Comparison of ENCODE assay signal across 14 cellular contexts in genomic region chr13:92589955-92590354, GRCh38.
A peak's percentile ranks its signal among the peaks of the same experiment; 100 is the strongest.
DNase-seq lines count a peak whose midpoint lies in the region; ATAC-seq and TF ChIP-seq lines count a peak whose summit lies in the region.
"Had no signal": no experiment of that assay in that cellular context is flagged by ENCODE, and none has a peak within 500 bp of the region (broad histone marks: within the 10 kb centered on the region; RNA-seq: fewer than 3 reads in every experiment).

No MANE protein-coding gene starts in this region.

- H4K20me1 ChIP-seq in GM23338 (replicated peaks; ENCODE audit: insufficient read depth): no peaks in the 10 kb centered on the region

- H3K4me3 ChIP-seq in GM23338 (no peak overlapping the region), astrocyte of the spinal cord (ENCODE audit: low read depth, low read length) (no peak overlapping the region), mesodermal cell (ENCODE audit: extremely low read depth, insufficient read depth, low read length, poor library complexity, severe bottlenecking) (no peak overlapping the region), uterus (no peak overlapping the region)

- H3K27me3 Mint-ChIP-seq in GM23338 (ENCODE audit: insufficient read depth, low read depth, poor library complexity): peaks cover 2% of the 10 kb centered on the region
- H3K27me3 Mint-ChIP-seq: B cell; CD4-positive, alpha-beta T cell had no signal

- DNase-seq in NCI-H2029 (lab: John Stamatoyannopoulos, UW) (peak; percentile 44), NCI-H2029 treated with DMSO at 0.1 percent for 48 hours (lab: John Stamatoyannopoulos, UW) (no peak), GM23338 (ENCODE audit: low spot score) (no peak), astrocyte of the spinal cord (ENCODE audit: low read depth, low spot score) (peak; percentile 13), uterus (no peak), NCI-H187 treated with DMSO at 0.1 percent for 48 hours (lab: John Stamatoyannopoulos, UW) (no peak)
- DNase-seq: C1 segment of cervical spinal cord; Calu3; CD4-positive, alpha-beta T cell; DMS 273 treated with DMSO at 0.1 percent for 48 hours; GF-D8 had no signal

- H3K36me3 Mint-ChIP-seq in GM23338 (ENCODE audit: low read depth): no peaks in the 10 kb centered on the region

- in situ Hi-C loops in astrocyte of the spinal cord (cut with HindIII; ENCODE audit: low sequenced_read_pairs): no loop called here

- peak overlapping the region; percentile 78 for H2AFZ ChIP-seq in GM23338

- H3F3A ChIP-seq in GM23338 (replicated peaks; ENCODE audit: low read depth): no peaks in the 10 kb centered on the region

- TF ChIP-seq POLR2A in uterus (IDR thresholded peaks at IDR 0.05): no peak

- H3K4me3 Mint-ChIP-seq in GM23338: no peak overlapping the region
- H3K4me3 Mint-ChIP-seq: B cell; CD4-positive, alpha-beta T cell had no signal

- H3K4me1 ChIP-seq in GM23338 (ENCODE audit: insufficient read depth) (no peaks in the 10 kb centered on the region), mesodermal cell (ENCODE audit: control insufficient read depth, insufficient read depth, low read length, poor library complexity, severe bottlenecking) (peaks cover 8% of the 10 kb centered on the region), uterus (no peaks in the 10 kb centered on the region)

- WGBS in mesodermal cell (ENCODE audit: insufficient coverage in 2 of 2), 2 experiments: 87 to 89% methylated on average over 3 of the region's 4 CpGs

- peaks cover 8% of the 10 kb centered on the region; the same call in 1 of the 2 replicates for H3K9me2 ChIP-seq in GM23338 (ENCODE audit: insufficient read depth)

- intact Hi-C loops in uterus (cut with DNase I; ENCODE audit: low total_unique reads): no loop called here

- H3K4me2 ChIP-seq in GM23338: no peak overlapping the region

- H3K27me3 ChIP-seq in GM23338 (ENCODE audit: insufficient read depth): no peaks in the 10 kb centered on the region
- no peaks in the 10 kb centered on the region for H3K27me3 ChIP-seq in uterus

- H3K79me2 ChIP-seq in GM23338 (replicated peaks; ENCODE audit: insufficient read depth): no peaks in the 10 kb centered on the region

- no peak for ATAC-seq in GM23338
- ATAC-seq: HCT116 had no signal

- H3K4me1 Mint-ChIP-seq in GM23338: no peaks in the 10 kb centered on the region
- H3K4me1 Mint-ChIP-seq: B cell had no signal

- H3K9me3 Mint-ChIP-seq in GM23338: no peaks in the 10 kb centered on the region

- no peak overlapping the region for H3K27ac Mint-ChIP-seq in GM23338
- H3K27ac Mint-ChIP-seq: B cell; CD4-positive, alpha-beta T cell had no signal

- H3K36me3 ChIP-seq in GM23338 (ENCODE audit: insufficient read depth) (no peaks in the 10 kb centered on the region), mesodermal cell (ENCODE audit: control insufficient read depth, insufficient read depth, low read length) (no peaks in the 10 kb centered on the region), uterus (no peaks in the 10 kb centered on the region)

- TF ChIP-seq CTCF in GM23338 (conservative IDR thresholded peaks at IDR 0.05; ENCODE audit: low read depth in 2 of 2) (no peak), astrocyte of the spinal cord (IDR thresholded peaks at IDR 0.05; ENCODE audit: low read depth, low read length) (no peak), uterus (IDR thresholded peaks at IDR 0.05) (no peak)

- H3K27ac ChIP-seq in GM23338 (ENCODE audit: low read depth) (no peak overlapping the region), mesodermal cell (ENCODE audit: low read depth, low read length, severe bottlenecking) (peak overlapping the region; percentile 79), uterus (no peak overlapping the region)

- H3K9me3 ChIP-seq in mesodermal cell (ENCODE audit: control insufficient read depth, low read length): no peaks in the 10 kb centered on the region
- H3K9me3 ChIP-seq in uterus: no peaks in the 10 kb centered on the region

TF ChIP-seq in GM23338, 12 proteins besides CTCF, POLR2A, EP300 and RAD21:
- TF ChIP-seq ZNF462 (CRISPR knock-in tag; IDR thresholded peaks at IDR 0.05) (no peak), POLR2AphosphoS5 (IDR thresholded peaks at IDR 0.05; ENCODE audit: low read depth) (no peak), EZH2 (IDR thresholded peaks at IDR 0.05; ENCODE audit: low read depth, unreplicated experiment) (no peak), STAT1 (IDR thresholded peaks at IDR 0.05; ENCODE audit: unreplicated experiment) (no peak), CREB1 (CRISPR knock-in tag; IDR thresholded peaks at IDR 0.05; ENCODE audit: low read depth) (no peak), NANOG (IDR thresholded peaks at IDR 0.05; ENCODE audit: borderline replicate concordance) (no peak), JUNB (IDR thresholded peaks at IDR 0.05; ENCODE audit: unreplicated experiment) (no peak), ETS1 (IDR thresholded peaks at IDR 0.05) (no peak)

Comparison
In these comparisons a context has a peak if more than half of its experiments do, and no peak if none do; other contexts are left out.
1. DNase-seq: peak in NCI-H2029 (single experiment) and astrocyte of the spinal cord (single experiment); none in NCI-H2029 treated with DMSO at 0.1 percent for 48 hours (single experiment), GM23338 (single experiment), uterus (0 of 2) and NCI-H187 treated with DMSO at 0.1 percent for 48 hours (single experiment).